Comparison of ENCODE assay signal across 33 cellular contexts in the genomic region with DNA sequence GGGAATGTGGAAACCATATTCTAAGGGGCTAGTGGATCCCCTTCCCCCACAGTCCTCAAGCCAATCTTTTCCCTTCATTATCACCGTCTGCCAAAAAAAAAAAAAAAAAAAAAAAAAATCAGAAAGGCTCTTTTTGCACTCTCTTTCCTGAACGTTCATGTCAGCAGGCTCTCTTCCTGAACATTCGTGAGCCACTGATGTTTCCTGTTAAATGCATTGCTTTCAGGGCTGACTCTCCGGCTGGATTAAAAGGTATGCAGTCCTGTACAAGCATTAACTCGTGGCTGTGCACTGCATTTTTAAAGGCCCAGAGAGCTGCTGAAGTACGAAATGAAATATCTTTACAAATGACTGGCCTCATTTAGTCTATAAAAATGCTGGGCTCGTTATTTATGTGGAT.
"Had no signal": no experiment of that assay in that cellular context is flagged by ENCODE, and none has a peak within 500 bp of the region (broad histone marks: within the 10 kb centered on the region; RNA-seq: fewer than 3 reads in every experiment).

No MANE protein-coding gene starts in this region.

- DNase-seq: activated CD4-positive, alpha-beta T cell treated with anti-CD3 and anti-CD28 coated beads for 36 hours; activated CD4-positive, alpha-beta T cell treated with anti-CD3 and anti-CD28 coated beads, Interleukin-2, amount 10 ng/mL, durations not matched to agents 7 days and 5 days; activated CD4-positive, alpha-beta T cell treated with anti-CD3 and anti-CD28 coated beads, Interleukin-2, amount 50 U/mL, for 4 hours; activated CD4-positive, CD25-positive, alpha-beta regulatory T cell; activated CD4-positive, CD25-positive, alpha-beta regulatory T cell treated with anti-CD3 and anti-CD28 coated beads, Interleukin-2, amount 50 U/mL, for 72 hours; activated CD8-positive, alpha-beta memory T cell treated with anti-CD3 and anti-CD28 coated beads, Interleukin-2, amount 10 ng/mL, durations not matched to agents 7 days and 5 days; activated CD8-positive, alpha-beta memory T cell treated with anti-CD3 and anti-CD28 coated beads, Interleukin-2, amount 50 U/mL, for 4 hours; activated CD8-positive, alpha-beta T cell treated with anti-CD3 and anti-CD28 coated beads, Interleukin-2, amount 10 ng/mL, durations not matched to agents 7 days and 5 days; activated effector memory CD4-positive, alpha-beta T cell treated with anti-CD3 and anti-CD28 coated beads, Interleukin-2, amount 50 U/mL, for 16 hours; activated naive CD4-positive, alpha-beta T cell treated with anti-CD3 and anti-CD28 coated beads for 36 hours; activated naive CD8-positive, alpha-beta T cell treated with anti-CD3 and anti-CD28 coated beads for 36 hours; activated naive CD8-positive, alpha-beta T cell treated with anti-CD3 and anti-CD28 coated beads, Interleukin-2, amount 50 U/mL, for 24 hours; activated T-cell treated with anti-CD3 and anti-CD28 coated beads, Interleukin-2, amount 50 U/mL, for 1 hour; activated T-cell treated with anti-CD3 and anti-CD28 coated beads, Interleukin-2, amount 50 U/mL, for 48 hours; adrenal gland; amygdala; aorta; body of pancreas; caudate nucleus; effector CD4-positive, alpha-beta T cell; effector memory CD8-positive, alpha-beta T cell; foreskin keratinocyte; gastrocnemius medialis; glutamatergic neuron; heart left ventricle; T-helper 1 cell; T-helper 17 cell; T1000 had no signal

- H3K4me3 Mint-ChIP-seq: activated CD4-positive, alpha-beta T cell treated with anti-CD3 and anti-CD28 coated beads for 36 hours; activated CD4-positive, alpha-beta T cell treated with anti-CD3 and anti-CD28 coated beads, Interleukin-2, amount 10 ng/mL, durations not matched to agents 7 days and 5 days; activated CD8-positive, alpha-beta memory T cell treated with anti-CD3 and anti-CD28 coated beads, Interleukin-2, amount 10 ng/mL, durations not matched to agents 7 days and 5 days; activated CD8-positive, alpha-beta T cell treated with anti-CD3 and anti-CD28 coated beads, Interleukin-2, amount 10 ng/mL, durations not matched to agents 7 days and 5 days; activated naive CD4-positive, alpha-beta T cell treated with anti-CD3 and anti-CD28 coated beads for 36 hours; activated naive CD4-positive, alpha-beta T cell treated with anti-CD3 and anti-CD28 coated beads, Interleukin-2, amount 50 U/mL, for 24 hours; activated naive CD8-positive, alpha-beta T cell treated with anti-CD3 and anti-CD28 coated beads for 36 hours; activated naive CD8-positive, alpha-beta T cell treated with anti-CD3 and anti-CD28 coated beads, Interleukin-2, amount 50 U/mL, for 24 hours; activated T-helper 1 cell treated with anti-CD3 and anti-CD28 coated beads, Interleukin-12 subunit alpha, Interleukin-12 subunit beta, Interleukin-2, Interleukin-4 antibody, amounts not matched to agents 30 ng/mL and 10 ng/mL and 1 ng/mL, durations not matched to agents 14 hours and 24 hours and 36 hours; effector memory CD8-positive, alpha-beta T cell; T-helper 17 cell; T-helper 2 cell treated with Interferon-gamma antibody and Interleukin-4, amounts not matched to agents 5 μg/mL and 100 μg/mL, for 36 hours had no signal

- H3K4me3 ChIP-seq: adrenal gland, body of pancreas, gastrocnemius medialis, heart left ventricle had no signal

- H3K27me3 ChIP-seq: adrenal gland, body of pancreas, foreskin keratinocyte, gastrocnemius medialis, heart left ventricle had no signal

- H3K27ac Mint-ChIP-seq: activated CD4-positive, alpha-beta T cell treated with anti-CD3 and anti-CD28 coated beads for 36 hours; activated CD4-positive, alpha-beta T cell treated with anti-CD3 and anti-CD28 coated beads, Interleukin-2, amount 10 ng/mL, durations not matched to agents 7 days and 5 days; activated CD8-positive, alpha-beta memory T cell treated with anti-CD3 and anti-CD28 coated beads, Interleukin-2, amount 10 ng/mL, durations not matched to agents 7 days and 5 days; activated CD8-positive, alpha-beta T cell treated with anti-CD3 and anti-CD28 coated beads, Interleukin-2, amount 10 ng/mL, durations not matched to agents 7 days and 5 days; activated naive CD4-positive, alpha-beta T cell treated with anti-CD3 and anti-CD28 coated beads for 36 hours; activated naive CD4-positive, alpha-beta T cell treated with anti-CD3 and anti-CD28 coated beads, Interleukin-2, amount 50 U/mL, for 24 hours; activated naive CD8-positive, alpha-beta T cell treated with anti-CD3 and anti-CD28 coated beads for 36 hours; activated naive CD8-positive, alpha-beta T cell treated with anti-CD3 and anti-CD28 coated beads, Interleukin-2, amount 50 U/mL, for 24 hours; activated T-helper 1 cell treated with anti-CD3 and anti-CD28 coated beads, Interleukin-12 subunit alpha, Interleukin-12 subunit beta, Interleukin-2, Interleukin-4 antibody, amounts not matched to agents 30 ng/mL and 10 ng/mL and 1 ng/mL, durations not matched to agents 14 hours and 24 hours and 36 hours; activated T-helper 2 cell treated with anti-CD3 and anti-CD28 coated beads, Interferon-gamma antibody, Interleukin-2, Interleukin-4, amounts not matched to agents 10 μg/mL and 5 μg/mL and 100 μg/mL, durations not matched to agents 14 hours and 24 hours and 36 hours; effector memory CD8-positive, alpha-beta T cell; T-helper 17 cell; T-helper 2 cell treated with Interferon-gamma antibody and Interleukin-4, amounts not matched to agents 5 μg/mL and 100 μg/mL, for 36 hours had no signal

- H3K36me3 ChIP-seq: adrenal gland, gastrocnemius medialis, heart left ventricle had no signal

- H3K27ac ChIP-seq: adrenal gland, body of pancreas, foreskin keratinocyte, gastrocnemius medialis, heart left ventricle had no signal

- H3K27me3 Mint-ChIP-seq: activated CD4-positive, alpha-beta T cell treated with anti-CD3 and anti-CD28 coated beads for 36 hours; activated CD4-positive, alpha-beta T cell treated with anti-CD3 and anti-CD28 coated beads, Interleukin-2, amount 10 ng/mL, durations not matched to agents 7 days and 5 days; activated CD8-positive, alpha-beta memory T cell treated with anti-CD3 and anti-CD28 coated beads, Interleukin-2, amount 10 ng/mL, durations not matched to agents 7 days and 5 days; activated naive CD4-positive, alpha-beta T cell treated with anti-CD3 and anti-CD28 coated beads, Interleukin-2, amount 50 U/mL, for 24 hours; activated naive CD8-positive, alpha-beta T cell treated with anti-CD3 and anti-CD28 coated beads for 36 hours; activated naive CD8-positive, alpha-beta T cell treated with anti-CD3 and anti-CD28 coated beads, Interleukin-2, amount 50 U/mL, for 24 hours; effector memory CD8-positive, alpha-beta T cell; T-helper 17 cell had no signal

- ATAC-seq: activated CD4-positive, alpha-beta T cell treated with anti-CD3 and anti-CD28 coated beads for 36 hours; activated CD8-positive, alpha-beta memory T cell treated with anti-CD3 and anti-CD28 coated beads, Interleukin-2, amount 10 ng/mL, durations not matched to agents 7 days and 5 days; activated CD8-positive, alpha-beta T cell treated with anti-CD3 and anti-CD28 coated beads, Interleukin-2, amount 10 ng/mL, durations not matched to agents 7 days and 5 days; activated naive CD8-positive, alpha-beta T cell treated with anti-CD3 and anti-CD28 coated beads, Interleukin-2, amount 50 U/mL, for 24 hours; body of pancreas; effector memory CD8-positive, alpha-beta T cell; esophagus mucosa; foreskin keratinocyte; gastrocnemius medialis; heart left ventricle; T-helper 17 cell had no signal

- H3K9me3 Mint-ChIP-seq: activated naive CD4-positive, alpha-beta T cell treated with anti-CD3 and anti-CD28 coated beads, Interleukin-2, amount 50 U/mL, for 24 hours had no signal

- H3K36me3 Mint-ChIP-seq: activated naive CD4-positive, alpha-beta T cell treated with anti-CD3 and anti-CD28 coated beads, Interleukin-2, amount 50 U/mL, for 24 hours had no signal

- H3K9me3 ChIP-seq: adrenal gland, body of pancreas, gastrocnemius medialis had no signal

- H3K4me1 ChIP-seq: adrenal gland, body of pancreas, gastrocnemius medialis had no signal
